In genomic region chr14:86961106-86961716, GRCh38 we compare ENCODE assay signal across 10 cellular contexts.
DNase-seq lines count a peak whose midpoint lies in the region; ATAC-seq and TF ChIP-seq lines count a peak whose summit lies in the region.
"Had no signal": no experiment of that assay in that cellular context is flagged by ENCODE, and none has a peak within 500 bp of the region (broad histone marks: within the 10 kb centered on the region; RNA-seq: fewer than 3 reads in every experiment).

No MANE protein-coding gene starts in this region.

- no peak overlapping the region for H3K4me3 ChIP-seq in astrocyte of the cerebellum (ENCODE audit: low read depth, low read length)

- ATAC-seq in HG03159 (IDR thresholded peaks at IDR 0.05; ENCODE audit: unreplicated experiment) (peak; percentile 77), HG03520 (IDR thresholded peaks at IDR 0.05; ENCODE audit: unreplicated experiment) (no peak), HG03108 (IDR thresholded peaks at IDR 0.05; ENCODE audit: unreplicated experiment) (no peak)

- peak; percentile 13 for DNase-seq in NCI-H82 (lab: John Stamatoyannopoulos, UW)
- DNase-seq in NCI-H82 treated with DMSO at 0.1 percent for 48 hours (lab: John Stamatoyannopoulos, UW; ENCODE audit: unreplicated experiment), result no peak
- no peak for DNase-seq in astrocyte of the cerebellum (ENCODE audit: low read depth)
- DNase-seq in progenitor cell of endocrine pancreas (ENCODE audit: low spot score, unreplicated experiment), result no peak
- no peak for DNase-seq in SHP77 treated with DMSO at 0.1 percent for 48 hours (lab: John Stamatoyannopoulos, UW)
- DNase-seq: activated naive CD4-positive, alpha-beta T cell treated with anti-CD3 and anti-CD28 coated beads for 36 hours had no signal

- H3K27me3 Mint-ChIP-seq in progenitor cell of endocrine pancreas, result no peaks in the 10 kb centered on the region

- in situ Hi-C loops in astrocyte of the cerebellum (cut with HindIII; ENCODE audit: low sequenced_read_pairs), result no loop called here

- TF ChIP-seq CTCF in astrocyte of the cerebellum (IDR thresholded peaks at IDR 0.05; ENCODE audit: low read depth, low read length, missing control alignments), result peak; percentile 51
- TF ChIP-seq CTCF in progenitor cell of endocrine pancreas (IDR thresholded peaks at IDR 0.05; ENCODE audit: unreplicated experiment), result peak; percentile 52

- no peak overlapping the region for H3K4me3 Mint-ChIP-seq in progenitor cell of endocrine pancreas (ENCODE audit: low read depth)
- H3K4me3 Mint-ChIP-seq: activated naive CD4-positive, alpha-beta T cell treated with anti-CD3 and anti-CD28 coated beads for 36 hours; T-helper 1 cell treated with Interleukin-12 subunit alpha and Interleukin-12 subunit beta and Interleukin-4 antibody, amounts not matched to agents 30 μg/mL and 1 μg/mL, for 36 hours had no signal

- H3K9me3 Mint-ChIP-seq in progenitor cell of endocrine pancreas (ENCODE audit: low read depth), result peaks cover 34% of the 10 kb centered on the region

- H3K4me1 Mint-ChIP-seq in progenitor cell of endocrine pancreas (ENCODE audit: low read depth), result no peaks in the 10 kb centered on the region

- H3K27ac Mint-ChIP-seq in progenitor cell of endocrine pancreas, result no peak overlapping the region
- H3K27ac Mint-ChIP-seq: activated naive CD4-positive, alpha-beta T cell treated with anti-CD3 and anti-CD28 coated beads for 36 hours; T-helper 1 cell treated with Interleukin-12 subunit alpha and Interleukin-12 subunit beta and Interleukin-4 antibody, amounts not matched to agents 30 μg/mL and 1 μg/mL, for 36 hours had no signal

- peaks cover 6% of the 10 kb centered on the region for H3K36me3 Mint-ChIP-seq in progenitor cell of endocrine pancreas (ENCODE audit: insufficient read depth)
